9 cellular contexts compared by ENCODE assay signal in the genomic region with DNA sequence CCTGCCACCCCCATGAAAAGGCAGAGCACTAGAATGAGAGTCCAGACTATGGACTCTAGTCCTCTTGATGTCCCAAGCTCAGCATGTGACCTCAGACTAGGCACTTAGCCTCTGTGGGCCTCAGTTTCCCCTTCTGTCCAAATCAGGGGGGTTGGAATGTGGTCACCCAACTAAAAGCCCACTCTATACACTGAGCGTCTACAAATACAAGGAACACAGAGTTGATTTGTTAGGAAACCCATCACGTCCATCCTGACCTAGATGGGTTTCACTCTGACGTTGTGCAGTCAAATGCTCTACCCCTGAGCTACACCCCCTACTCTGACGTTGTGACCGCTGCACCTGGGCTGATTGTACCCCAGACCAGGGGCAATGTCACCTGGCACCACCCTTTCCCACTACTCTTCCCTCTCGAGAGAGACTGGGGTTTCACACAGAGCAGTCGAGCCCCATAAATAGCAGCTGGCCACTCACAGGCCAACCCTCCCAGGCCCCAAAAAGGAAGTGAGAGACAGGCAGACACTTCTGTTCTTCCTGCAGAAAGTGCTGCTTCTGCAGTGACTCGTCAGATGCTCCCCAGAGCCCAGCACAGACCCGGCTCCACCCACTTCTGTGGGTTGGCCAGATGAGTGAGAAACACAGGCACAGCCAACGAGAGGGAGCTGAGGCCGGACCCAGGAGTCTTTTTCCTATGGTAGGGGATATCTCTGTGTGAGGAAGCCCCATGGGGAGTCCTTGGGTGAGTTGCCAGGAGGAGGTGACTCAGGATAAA. TPM values are rescaled to one million over a fixed set of nuclear protein-coding genes. Genes with fewer than 3 reads are reported as not detected.
DNase-seq lines count a peak whose midpoint lies in the region; ATAC-seq and TF ChIP-seq lines count a peak whose summit lies in the region.
"Had no signal": no experiment of that assay in that cellular context is flagged by ENCODE, and none has a peak within 500 bp of the region (broad histone marks: within the 10 kb centered on the region; RNA-seq: fewer than 3 reads in every experiment).

No MANE protein-coding gene starts in this region.

- peaks cover 3% of the 10 kb centered on the region; the same call in 1 of the 2 replicates for H3K27me3 ChIP-seq in Karpas-422 (ENCODE audit: low read length)
- no peaks in the 10 kb centered on the region for H3K27me3 ChIP-seq in effector memory CD4-positive, alpha-beta T cell (replicated peaks; ENCODE audit: control insufficient read depth, insufficient read depth, low read length, poor library complexity, severe bottlenecking)
- H3K27me3 ChIP-seq in testis, result no peaks in the 10 kb centered on the region
- H3K27me3 ChIP-seq: breast epithelium had no signal

- WGBS in testis, 2 donors, result 57 to 70% methylated on average over 10 to 11 of the region's 11 CpGs

- H3K4me1 ChIP-seq in Karpas-422 (ENCODE audit: low read length), result peaks cover 40% of the 10 kb centered on the region
- peaks cover 32% of the 10 kb centered on the region for H3K4me1 ChIP-seq in effector memory CD4-positive, alpha-beta T cell (ENCODE audit: control insufficient read depth, insufficient read depth, low read length, poor library complexity, severe bottlenecking)
- no peaks in the 10 kb centered on the region for H3K4me1 ChIP-seq in testis
- H3K4me1 ChIP-seq: breast epithelium had no signal

- DNase-seq in Karpas-422 (peak; percentile 94), naive B cell (peak; percentile 92), testis (peak; percentile 51), OCI-M2 (lab: John Stamatoyannopoulos, UW; ENCODE audit: unreplicated experiment) (no peak)
- peak; percentile 44 to 51 for DNase-seq in activated CD4-positive, alpha-beta T cell treated with anti-CD3 and anti-CD28 coated beads for 4 hours
- DNase-seq in effector memory CD4-positive, alpha-beta T cell, result peak in 2 of 3 donors; percentile 16 to 20

- H3K9ac ChIP-seq in Karpas-422 (ENCODE audit: low read length), result peak overlapping the region; percentile 26

- TF ChIP-seq POLR2A in testis (IDR thresholded peaks at IDR 0.05), result no peak

- no peak for TF ChIP-seq CTCF in testis (IDR thresholded peaks at IDR 0.05)

- H3K36me3 ChIP-seq in Karpas-422 (ENCODE audit: insufficient read depth, low read length) (no peaks in the 10 kb centered on the region), testis (ENCODE audit: low read depth, missing control alignments) (no peaks in the 10 kb centered on the region)
- no peaks in the 10 kb centered on the region for H3K36me3 ChIP-seq in effector memory CD4-positive, alpha-beta T cell (ENCODE audit: control insufficient read depth, insufficient read depth, low read length)
- H3K36me3 ChIP-seq: breast epithelium had no signal

- H3K4me1 Mint-ChIP-seq in naive B cell, result peaks cover 52 to 62% (median 60%) of the 10 kb centered on the region in 3 donors

- H3K4me3 ChIP-seq in GM08714 (ENCODE audit: low read length), result peak overlapping the region; percentile 49; the same call in 1 of the 2 replicates
- H3K4me3 ChIP-seq in Karpas-422 (ENCODE audit: low read length), result peak overlapping the region; percentile 37; the same call in 1 of the 2 replicates
- H3K4me3 ChIP-seq in effector memory CD4-positive, alpha-beta T cell (ENCODE audit: insufficient read depth, low read depth, low read length, poor library complexity, severe bottlenecking), result no peak overlapping the region
- no peak overlapping the region for H3K4me3 ChIP-seq in testis
- H3K4me3 ChIP-seq: breast epithelium had no signal

- no peaks in the 10 kb centered on the region for H3K36me3 Mint-ChIP-seq in naive B cell

- H3K4me3 Mint-ChIP-seq in naive B cell, result peak overlapping the region; percentile 74 to 92 (median 86)

- ATAC-seq in GM21825 (IDR thresholded peaks at IDR 0.05; ENCODE audit: unreplicated experiment) (peak; percentile 61), naive B cell (ENCODE audit: low read depth in 2 of 2) (peak; percentile 82)

- peak overlapping the region; percentile 94 to 99 (median 98) for H3K27ac Mint-ChIP-seq in naive B cell

- no peaks in the 10 kb centered on the region for H3K9me2 ChIP-seq in Karpas-422 (replicated peaks; ENCODE audit: insufficient read depth, low read length)

- H3K4me2 ChIP-seq in Karpas-422 (ENCODE audit: low read depth, low read length, poor library complexity, severe bottlenecking), result peak overlapping the region; percentile 57

- no peak overlapping the region for H3K27ac ChIP-seq in Karpas-422 (ENCODE audit: low read length)
- peak overlapping the region; percentile 51 for H3K27ac ChIP-seq in effector memory CD4-positive, alpha-beta T cell (ENCODE audit: insufficient read depth, low read length, poor library complexity, severe bottlenecking)
- H3K27ac ChIP-seq in testis, result no peak overlapping the region

- H3K9me3 ChIP-seq in Karpas-422 (ENCODE audit: low read length) (no peaks in the 10 kb centered on the region), testis (no peaks in the 10 kb centered on the region)
- H3K9me3 ChIP-seq in effector memory CD4-positive, alpha-beta T cell (ENCODE audit: control insufficient read depth, low read length), result no peaks in the 10 kb centered on the region
- H3K9me3 ChIP-seq: breast epithelium had no signal

- no peaks in the 10 kb centered on the region for H3K9me3 Mint-ChIP-seq in naive B cell

- no peaks in the 10 kb centered on the region for H3K79me2 ChIP-seq in Karpas-422 (ENCODE audit: low read length)

- no peak overlapping the region for H2AFZ ChIP-seq in Karpas-422 (ENCODE audit: low read length)

- peaks cover 4% of the 10 kb centered on the region; the same call in 1 of the 2 replicates for H4K20me1 ChIP-seq in Karpas-422 (ENCODE audit: insufficient read depth, low read depth, low read length)

- H3K27me3 Mint-ChIP-seq in naive B cell, result no peaks in the 10 kb centered on the region

- intact Hi-C loops in testis (cut with DNase I; ENCODE audit: low total_unique reads), result no loop called here

RNA-seq across cellular contexts. Expression of a gene that starts 16.1 kb away (rescaled TPM):
- total RNA-seq in Karpas-422 (2014; rRNA removed; shearing (Covaris generic); ENCODE audit: low replicate concordance), result not detected in 2 replicates
- polyA plus RNA-seq in naive B cell (ENCODE audit: low read depth in 6 of 6), result 10 to 100 TPM in 5 of 6 donors, 1 to 10 TPM in 1; 4.0 to 17.5 (median 13.3) TPM
- not detected for total RNA-seq in testis
- polyA plus RNA-seq in testis (ENCODE audit: insufficient read depth, low read depth, low replicate concordance), result 0.59 TPM

RNA-seq across cellular contexts. Expression of a gene that starts 54.2 kb away (rescaled TPM):
- total RNA-seq in Karpas-422 (2014; rRNA removed; shearing (Covaris generic); ENCODE audit: low replicate concordance), result 44.1 and 49.3 TPM in 2 replicates
- polyA plus RNA-seq in naive B cell (ENCODE audit: low read depth in 6 of 6), result 10 to 100 TPM in 4 of 6 donors, 1 to 10 TPM in 2; 1.9 to 26.0 (median 12.6) TPM
- 100 to 1,000 TPM; 304 to 337 TPM for total RNA-seq in testis
- 191 TPM for polyA plus RNA-seq in testis (ENCODE audit: insufficient read depth, low read depth, low replicate concordance)

Comparison
In these comparisons a context has a peak if more than half of its experiments do, and no peak if none do; other contexts are left out.
1. H3K4me3 ChIP-seq: peak in GM08714 (single experiment) and Karpas-422 (single experiment); none in effector memory CD4-positive, alpha-beta T cell (single experiment) and testis (0 of 2).